ENCODE assay signal across 15 cellular contexts in genomic region chr17:8046929-8047768, GRCh38. TPM values are rescaled to one million over a fixed set of nuclear protein-coding genes. Genes with fewer than 3 reads are reported as not detected.
DNase-seq lines count a peak whose midpoint lies in the region; ATAC-seq and TF ChIP-seq lines count a peak whose summit lies in the region.
"Had no signal": no experiment of that assay in that cellular context is flagged by ENCODE, and none has a peak within 500 bp of the region (broad histone marks: within the 10 kb centered on the region; RNA-seq: fewer than 3 reads in every experiment).

No MANE protein-coding gene starts in this region.

- ATAC-seq in natural killer cell treated with Interleukin-12 subunit alpha and Interleukin-12 subunit beta and Interleukin-15 and Interleukin-18, amount 100 ng/mL, for 72 hours, result no peak
- no peak for ATAC-seq in natural killer cell

- peak overlapping the region; percentile 69 for H2AK5ac ChIP-seq in neuronal stem cell (ENCODE audit: low read depth, low read length)

- no peak overlapping the region for H2AFZ ChIP-seq in neuronal stem cell (ENCODE audit: low read length)
- H2AFZ ChIP-seq: GM23248 had no signal

- peak overlapping the region; percentile 59 for H2BK15ac ChIP-seq in neuronal stem cell (ENCODE audit: low read length)

- H3K9me3 ChIP-seq in neuronal stem cell (replicated peaks in 1 of 2; ENCODE audit: control insufficient read depth in 2 of 2, insufficient read depth in 1 of 2, low read depth in 1 of 2, low read length in 2 of 2) (no peaks in the 10 kb centered on the region), Peyer's patch (no peaks in the 10 kb centered on the region)
- H3K9me3 ChIP-seq: Caco-2 had no signal

- no peak for TF ChIP-seq POLR2A in Peyer's patch (IDR thresholded peaks at IDR 0.05)

- H3K18ac ChIP-seq in neuronal stem cell (ENCODE audit: low read length), result peak overlapping the region; percentile 33

- H3K4me3 ChIP-seq in neuronal stem cell (ENCODE audit: low read length in 2 of 2), result no peak overlapping the region
- no peak overlapping the region for H3K4me3 ChIP-seq in Peyer's patch
- H3K4me3 ChIP-seq: GM23248 had no signal

- peak; percentile 49 for DNase-seq in natural killer cell treated with Interleukin-12 subunit alpha and Interleukin-12 subunit beta and Interleukin-15 and Interleukin-18, amount 100 ng/mL, for 72 hours (ENCODE audit: low spot score)
- no peak for DNase-seq in natural killer cell
- DNase-seq in islet precursor cell, result peak; percentile 45
- DNase-seq in neuronal stem cell (ENCODE audit: low spot score), result no peak
- DNase-seq in Peyer's patch, result no peak
- no peak for DNase-seq in NCI-H1092 (lab: John Stamatoyannopoulos, UW)
- no peak for DNase-seq in NCI-H2029 (lab: John Stamatoyannopoulos, UW)
- DNase-seq: Caco-2; CD4-positive, alpha-beta T cell; GM23248; HCEC 1CT had no signal

- H3K9ac ChIP-seq in neuronal stem cell (ENCODE audit: low read depth, low read length, poor library complexity), result peak overlapping the region; percentile 25
- H3K9ac ChIP-seq: GM23248 had no signal

- no peaks in the 10 kb centered on the region for H3K27me3 Mint-ChIP-seq in natural killer cell treated with Interleukin-12 subunit alpha and Interleukin-12 subunit beta and Interleukin-15 and Interleukin-18, amount 100 ng/mL, for 72 hours
- no peaks in the 10 kb centered on the region for H3K27me3 Mint-ChIP-seq in natural killer cell (ENCODE audit: low read depth in 2 of 2)
- H3K27me3 Mint-ChIP-seq: CD4-positive, alpha-beta T cell had no signal

- no CpG with 5 or more reads among the region's 24 CpGs for WGBS in neuronal stem cell (ENCODE audit: extremely low coverage in 2 of 2, insufficient read length in 2 of 2, insufficient replicate concordance in 1 of 2), 2 donors

- H3K27me3 ChIP-seq in neuronal stem cell (ENCODE audit: control insufficient read depth in 3 of 3, insufficient read depth in 3 of 3, low read depth in 1 of 3, low read length in 3 of 3) (peaks cover 0 to 62% (median 2%) of the 10 kb centered on the region in 3 experiments), Peyer's patch (no peaks in the 10 kb centered on the region)

- no peak overlapping the region for H3K4me3 Mint-ChIP-seq in natural killer cell treated with Interleukin-12 subunit alpha and Interleukin-12 subunit beta and Interleukin-15 and Interleukin-18, amount 100 ng/mL, for 72 hours
- H3K4me3 Mint-ChIP-seq in natural killer cell, result no peak overlapping the region
- H3K4me3 Mint-ChIP-seq: CD4-positive, alpha-beta T cell had no signal

- no peak overlapping the region for H4K91ac ChIP-seq in neuronal stem cell (ENCODE audit: low read depth, low read length, poor library complexity)

- H3K4me2 ChIP-seq in neuronal stem cell (ENCODE audit: insufficient read depth, low read length, poor library complexity, severe bottlenecking), result no peak overlapping the region

- peak overlapping the region; percentile 14 for H3K14ac ChIP-seq in neuronal stem cell (ENCODE audit: low read length)

- no peak overlapping the region for H4K8ac ChIP-seq in neuronal stem cell (ENCODE audit: low read depth, low read length)

- H3K79me1 ChIP-seq in neuronal stem cell (ENCODE audit: low read depth, low read length), result no peaks in the 10 kb centered on the region

- intact Hi-C loops in natural killer cell (cut with micrococcal nuclease), result no loop called here

- H3K27ac Mint-ChIP-seq in natural killer cell treated with Interleukin-12 subunit alpha and Interleukin-12 subunit beta and Interleukin-15 and Interleukin-18, amount 100 ng/mL, for 72 hours, result no peak overlapping the region
- H3K27ac Mint-ChIP-seq in natural killer cell, result no peak overlapping the region
- H3K27ac Mint-ChIP-seq: CD4-positive, alpha-beta T cell had no signal

- H3K23ac ChIP-seq in neuronal stem cell (ENCODE audit: low read depth, low read length, poor library complexity), result peak overlapping the region; percentile 52

- peaks cover 0 to 4% of the 10 kb centered on the region in 2 donors for H3K4me1 Mint-ChIP-seq in natural killer cell treated with Interleukin-12 subunit alpha and Interleukin-12 subunit beta and Interleukin-15 and Interleukin-18, amount 100 ng/mL, for 72 hours (ENCODE audit: low read depth in 2 of 2)
- H3K4me1 Mint-ChIP-seq in natural killer cell, result no peaks in the 10 kb centered on the region

- H3K27ac ChIP-seq in neuronal stem cell (replicated peaks; ENCODE audit: low read length) (no peak overlapping the region), Peyer's patch (no peak overlapping the region)
- H3K27ac ChIP-seq: GM23248, HL-60 had no signal

- H3K4ac ChIP-seq in neuronal stem cell (ENCODE audit: low read length), result no peak overlapping the region

- H2BK5ac ChIP-seq in neuronal stem cell (ENCODE audit: low read length), result no peak overlapping the region

- H2BK120ac ChIP-seq in neuronal stem cell (ENCODE audit: low read depth, low read length), result no peak overlapping the region

- H3K4me1 ChIP-seq in neuronal stem cell (ENCODE audit: control insufficient read depth in 2 of 2, insufficient read depth in 1 of 2, low read depth in 1 of 2, low read length in 2 of 2) (peaks cover 0 to 2% of the 10 kb centered on the region in 2 donors), Peyer's patch (no peaks in the 10 kb centered on the region)
- H3K4me1 ChIP-seq: Caco-2 had no signal

- H2BK12ac ChIP-seq in neuronal stem cell (ENCODE audit: low read length), result peak overlapping the region; percentile 79

- H3K9me3 Mint-ChIP-seq in natural killer cell treated with Interleukin-12 subunit alpha and Interleukin-12 subunit beta and Interleukin-15 and Interleukin-18, amount 100 ng/mL, for 72 hours, result no peaks in the 10 kb centered on the region
- H3K9me3 Mint-ChIP-seq in natural killer cell, result no peaks in the 10 kb centered on the region
- H3K9me3 Mint-ChIP-seq: CD4-positive, alpha-beta T cell had no signal

- H3K36me3 ChIP-seq in neuronal stem cell (replicated peaks in 1 of 2; ENCODE audit: control insufficient read depth in 2 of 2, insufficient read depth in 2 of 2, low read length in 2 of 2) (no peaks in the 10 kb centered on the region), Peyer's patch (no peaks in the 10 kb centered on the region)

- TF ChIP-seq CTCF in natural killer cell (IDR thresholded peaks at IDR 0.05) (no peak), Peyer's patch (IDR thresholded peaks at IDR 0.05) (no peak)

- no peaks in the 10 kb centered on the region for H3K36me3 Mint-ChIP-seq in natural killer cell treated with Interleukin-12 subunit alpha and Interleukin-12 subunit beta and Interleukin-15 and Interleukin-18, amount 100 ng/mL, for 72 hours
- H3K36me3 Mint-ChIP-seq in natural killer cell, result no peaks in the 10 kb centered on the region

RNA-seq across cellular contexts. Expression of gene ALOX15B, which starts 8.3 kb away (rescaled TPM):
- not detected for total RNA-seq in natural killer cell treated with Interleukin-12 subunit alpha and Interleukin-12 subunit beta and Interleukin-15 and Interleukin-18, amount 100 ng/mL, for 72 hours
- total RNA-seq in natural killer cell, result not detected
- polyA plus RNA-seq in neuronal stem cell (2013, experiment 1 of 2), result not detected
- not detected for polyA plus RNA-seq in neuronal stem cell (2013, experiment 2 of 2)
- total RNA-seq in Peyer's patch, result 1 to 10 TPM in 3 of 4 donors, under 1 TPM in 1; 0.70 to 4.1 (median 2.1) TPM
- total RNA-seq: A172; Caco-2; CD4-positive, alpha-beta T cell; GM23248; HT1080 had no signal
- polyA plus RNA-seq: BJ, GM23248 had no signal

RNA-seq across cellular contexts. Expression of gene ALOX12B, which starts 40.4 kb away (rescaled TPM):
- total RNA-seq in natural killer cell treated with Interleukin-12 subunit alpha and Interleukin-12 subunit beta and Interleukin-15 and Interleukin-18, amount 100 ng/mL, for 72 hours, result under 1 TPM in 1 of 2 donors, not detected in 1; 0.62 TPM
- under 1 TPM; 0.29 to 0.58 (median 0.56) TPM for total RNA-seq in natural killer cell
- polyA plus RNA-seq in neuronal stem cell (2013, experiment 1 of 2), result 0.33 TPM
- 0.29 TPM for polyA plus RNA-seq in neuronal stem cell (2013, experiment 2 of 2)
- total RNA-seq in Peyer's patch, result under 1 TPM in 1 of 4 donors, not detected in 3; 0.83 TPM
- total RNA-seq: A172, GM23248 had no signal
- polyA plus RNA-seq: BJ, GM23248 had no signal

RNA-seq across cellular contexts. Expression of gene GUCY2D, which starts 44.7 kb away (rescaled TPM):
- total RNA-seq in natural killer cell treated with Interleukin-12 subunit alpha and Interleukin-12 subunit beta and Interleukin-15 and Interleukin-18, amount 100 ng/mL, for 72 hours, result not detected
- not detected for total RNA-seq in natural killer cell
- polyA plus RNA-seq in neuronal stem cell (2013, experiment 1 of 2), result 0.14 TPM
- 0.19 TPM for polyA plus RNA-seq in neuronal stem cell (2013, experiment 2 of 2)
- total RNA-seq in Peyer's patch, result not detected
- total RNA-seq: A172, HT1080 had no signal
- polyA plus RNA-seq: GM23248 had no signal

Comparison
In these comparisons a context has a peak if more than half of its experiments do, and no peak if none do; other contexts are left out.
1. DNase-seq: peak in natural killer cell treated with Interleukin-12 subunit alpha and Interleukin-12 subunit beta and Interleukin-15 and Interleukin-18, amount 100 ng/mL, for 72 hours (single experiment) and islet precursor cell (single experiment); none in natural killer cell (single experiment), neuronal stem cell (single experiment), Peyer's patch (0 of 3), NCI-H1092 (single experiment) and NCI-H2029 (single experiment).